1 cellular context compared by ENCODE assay signal in the genomic region with DNA sequence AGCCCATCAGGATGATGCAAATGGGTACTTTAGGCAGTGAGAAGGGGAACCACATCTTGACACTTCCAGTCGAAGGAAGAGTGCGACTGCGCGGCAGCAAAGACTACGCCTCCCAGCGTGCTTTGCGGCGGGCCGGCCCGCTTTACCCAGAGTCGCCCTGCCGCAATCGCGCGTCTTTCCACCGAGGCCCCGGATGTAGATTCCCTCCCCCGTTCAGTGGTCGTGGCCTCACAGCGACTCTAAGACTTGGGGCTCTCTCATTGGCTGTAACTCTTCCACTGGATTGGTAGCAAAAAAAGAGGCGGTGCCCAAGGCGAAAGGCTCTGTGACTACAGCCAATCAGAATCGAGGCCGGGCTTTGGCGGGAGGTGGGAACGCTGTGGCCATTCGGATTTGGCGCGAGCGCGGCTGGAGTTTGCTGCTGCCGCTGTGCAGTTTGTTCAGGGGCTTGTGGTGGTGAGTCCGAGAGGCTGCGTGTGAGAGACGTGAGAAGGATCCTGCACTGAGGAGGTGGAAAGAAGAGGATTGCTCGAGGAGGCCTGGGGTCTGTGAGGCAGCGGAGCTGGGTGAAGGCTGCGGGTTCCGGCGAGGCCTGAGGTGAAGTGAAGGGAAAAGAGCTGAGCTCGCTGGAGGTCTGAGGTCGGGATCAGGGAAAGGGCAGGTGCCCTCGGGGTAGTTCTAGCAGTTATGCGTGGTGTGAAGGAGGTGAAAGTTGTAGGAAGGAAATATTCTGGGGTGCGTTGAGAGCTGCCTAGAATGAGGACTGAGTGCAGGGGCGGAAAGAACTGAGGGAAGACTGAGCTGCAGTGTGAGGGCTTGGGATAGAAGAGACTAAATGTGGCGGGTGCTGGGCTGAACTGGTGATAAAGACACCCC.
TF ChIP-seq lines count a peak whose summit lies in the region.

A gene with protein sequence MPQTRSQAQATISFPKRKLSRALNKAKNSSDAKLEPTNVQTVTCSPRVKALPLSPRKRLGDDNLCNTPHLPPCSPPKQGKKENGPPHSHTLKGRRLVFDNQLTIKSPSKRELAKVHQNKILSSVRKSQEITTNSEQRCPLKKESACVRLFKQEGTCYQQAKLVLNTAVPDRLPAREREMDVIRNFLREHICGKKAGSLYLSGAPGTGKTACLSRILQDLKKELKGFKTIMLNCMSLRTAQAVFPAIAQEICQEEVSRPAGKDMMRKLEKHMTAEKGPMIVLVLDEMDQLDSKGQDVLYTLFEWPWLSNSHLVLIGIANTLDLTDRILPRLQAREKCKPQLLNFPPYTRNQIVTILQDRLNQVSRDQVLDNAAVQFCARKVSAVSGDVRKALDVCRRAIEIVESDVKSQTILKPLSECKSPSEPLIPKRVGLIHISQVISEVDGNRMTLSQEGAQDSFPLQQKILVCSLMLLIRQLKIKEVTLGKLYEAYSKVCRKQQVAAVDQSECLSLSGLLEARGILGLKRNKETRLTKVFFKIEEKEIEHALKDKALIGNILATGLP (plus strand): TSS at position 386 of the 876 bp plus-strand sequence. CDS start 1,542 bp downstream, outside the sequence.

TF ChIP-seq in HepG2, 621 proteins besides CTCF, POLR2A, EP300 and RAD21 (continued from another document and continues in another):
- TF ChIP-seq, protein P1, sequence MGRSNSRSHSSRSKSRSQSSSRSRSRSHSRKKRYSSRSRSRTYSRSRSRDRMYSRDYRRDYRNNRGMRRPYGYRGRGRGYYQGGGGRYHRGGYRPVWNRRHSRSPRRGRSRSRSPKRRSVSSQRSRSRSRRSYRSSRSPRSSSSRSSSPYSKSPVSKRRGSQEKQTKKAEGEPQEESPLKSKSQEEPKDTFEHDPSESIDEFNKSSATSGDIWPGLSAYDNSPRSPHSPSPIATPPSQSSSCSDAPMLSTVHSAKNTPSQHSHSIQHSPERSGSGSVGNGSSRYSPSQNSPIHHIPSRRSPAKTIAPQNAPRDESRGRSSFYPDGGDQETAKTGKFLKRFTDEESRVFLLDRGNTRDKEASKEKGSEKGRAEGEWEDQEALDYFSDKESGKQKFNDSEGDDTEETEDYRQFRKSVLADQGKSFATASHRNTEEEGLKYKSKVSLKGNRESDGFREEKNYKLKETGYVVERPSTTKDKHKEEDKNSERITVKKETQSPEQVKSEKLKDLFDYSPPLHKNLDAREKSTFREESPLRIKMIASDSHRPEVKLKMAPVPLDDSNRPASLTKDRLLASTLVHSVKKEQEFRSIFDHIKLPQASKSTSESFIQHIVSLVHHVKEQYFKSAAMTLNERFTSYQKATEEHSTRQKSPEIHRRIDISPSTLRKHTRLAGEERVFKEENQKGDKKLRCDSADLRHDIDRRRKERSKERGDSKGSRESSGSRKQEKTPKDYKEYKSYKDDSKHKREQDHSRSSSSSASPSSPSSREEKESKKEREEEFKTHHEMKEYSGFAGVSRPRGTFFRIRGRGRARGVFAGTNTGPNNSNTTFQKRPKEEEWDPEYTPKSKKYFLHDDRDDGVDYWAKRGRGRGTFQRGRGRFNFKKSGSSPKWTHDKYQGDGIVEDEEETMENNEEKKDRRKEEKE (IDR thresholded peaks at IDR 0.05): no peak
- TF ChIP-seq NFE2L2 (IDR thresholded peaks at IDR 0.05; ENCODE audit: low read length): no peak
- TF ChIP-seq CBX5 (CRISPR knock-in tag; IDR thresholded peaks at IDR 0.05; ENCODE audit: borderline replicate concordance): no peak
- peak; percentile 54; the same call in 1 of the 2 replicates for TF ChIP-seq MEIS2 (CRISPR knock-in tag; IDR thresholded peaks at IDR 0.05)
- TF ChIP-seq, protein P2, sequence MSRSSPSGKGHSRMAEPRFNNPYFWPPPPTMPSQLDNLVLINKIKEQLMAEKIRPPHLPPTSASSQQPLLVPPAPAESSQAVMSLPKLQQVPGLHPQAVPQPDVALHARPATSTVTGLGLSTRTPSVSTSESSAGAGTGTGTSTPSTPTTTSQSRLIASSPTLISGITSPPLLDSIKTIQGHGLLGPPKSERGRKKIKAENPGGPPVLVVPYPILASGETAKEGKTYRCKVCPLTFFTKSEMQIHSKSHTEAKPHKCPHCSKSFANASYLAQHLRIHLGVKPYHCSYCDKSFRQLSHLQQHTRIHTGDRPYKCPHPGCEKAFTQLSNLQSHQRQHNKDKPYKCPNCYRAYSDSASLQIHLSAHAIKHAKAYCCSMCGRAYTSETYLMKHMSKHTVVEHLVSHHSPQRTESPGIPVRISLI (CRISPR knock-in tag; IDR thresholded peaks at IDR 0.05; ENCODE audit: borderline replicate concordance): no peak; the same call in 1 of the 2 replicates
- no peak for TF ChIP-seq HNF4G (IDR thresholded peaks at IDR 0.05; ENCODE audit: borderline replicate concordance, low read depth, low read length)
- TF ChIP-seq HNF4G (CRISPR knock-in tag; IDR thresholded peaks at IDR 0.05; ENCODE audit: borderline replicate concordance, low read depth): peak; percentile 62; the same call in 1 of the 2 replicates
- TF ChIP-seq, protein P3, sequence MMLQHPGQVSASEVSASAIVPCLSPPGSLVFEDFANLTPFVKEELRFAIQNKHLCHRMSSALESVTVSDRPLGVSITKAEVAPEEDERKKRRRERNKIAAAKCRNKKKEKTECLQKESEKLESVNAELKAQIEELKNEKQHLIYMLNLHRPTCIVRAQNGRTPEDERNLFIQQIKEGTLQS (CRISPR knock-in tag; IDR thresholded peaks at IDR 0.05): peak; percentile 67
- TF ChIP-seq, protein P4, sequence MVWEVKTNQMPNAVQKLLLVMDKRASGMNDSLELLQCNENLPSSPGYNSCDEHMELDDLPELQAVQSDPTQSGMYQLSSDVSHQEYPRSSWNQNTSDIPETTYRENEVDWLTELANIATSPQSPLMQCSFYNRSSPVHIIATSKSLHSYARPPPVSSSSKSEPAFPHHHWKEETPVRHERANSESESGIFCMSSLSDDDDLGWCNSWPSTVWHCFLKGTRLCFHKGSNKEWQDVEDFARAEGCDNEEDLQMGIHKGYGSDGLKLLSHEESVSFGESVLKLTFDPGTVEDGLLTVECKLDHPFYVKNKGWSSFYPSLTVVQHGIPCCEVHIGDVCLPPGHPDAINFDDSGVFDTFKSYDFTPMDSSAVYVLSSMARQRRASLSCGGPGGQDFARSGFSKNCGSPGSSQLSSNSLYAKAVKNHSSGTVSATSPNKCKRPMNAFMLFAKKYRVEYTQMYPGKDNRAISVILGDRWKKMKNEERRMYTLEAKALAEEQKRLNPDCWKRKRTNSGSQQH (CRISPR knock-in tag; IDR thresholded peaks at IDR 0.05; ENCODE audit: low read depth): peak; percentile 99
- peak; percentile 77 for TF ChIP-seq ZNF768 (CRISPR knock-in tag; IDR thresholded peaks at IDR 0.05)
- TF ChIP-seq, protein P5, sequence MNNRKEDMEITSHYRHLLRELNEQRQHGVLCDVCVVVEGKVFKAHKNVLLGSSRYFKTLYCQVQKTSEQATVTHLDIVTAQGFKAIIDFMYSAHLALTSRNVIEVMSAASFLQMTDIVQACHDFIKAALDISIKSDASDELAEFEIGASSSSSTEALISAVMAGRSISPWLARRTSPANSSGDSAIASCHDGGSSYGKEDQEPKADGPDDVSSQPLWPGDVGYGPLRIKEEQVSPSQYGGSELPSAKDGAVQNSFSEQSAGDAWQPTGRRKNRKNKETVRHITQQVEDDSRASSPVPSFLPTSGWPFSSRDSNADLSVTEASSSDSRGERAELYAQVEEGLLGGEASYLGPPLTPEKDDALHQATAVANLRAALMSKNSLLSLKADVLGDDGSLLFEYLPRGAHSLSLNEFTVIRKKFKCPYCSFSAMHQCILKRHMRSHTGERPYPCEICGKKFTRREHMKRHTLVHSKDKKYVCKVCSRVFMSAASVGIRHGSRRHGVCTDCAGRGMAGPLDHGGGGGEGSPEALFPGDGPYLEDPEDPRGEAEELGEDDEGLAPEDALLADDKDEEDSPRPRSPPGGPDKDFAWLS (CRISPR knock-in tag; IDR thresholded peaks at IDR 0.05; ENCODE audit: borderline replicate concordance): no peak
- peak in 1 of 2 experiments; percentile 96; a peak in 2 of 4 replicates for TF ChIP-seq KLF16 (CRISPR knock-in tag; IDR thresholded peaks at IDR 0.05)
- TF ChIP-seq, protein P6, sequence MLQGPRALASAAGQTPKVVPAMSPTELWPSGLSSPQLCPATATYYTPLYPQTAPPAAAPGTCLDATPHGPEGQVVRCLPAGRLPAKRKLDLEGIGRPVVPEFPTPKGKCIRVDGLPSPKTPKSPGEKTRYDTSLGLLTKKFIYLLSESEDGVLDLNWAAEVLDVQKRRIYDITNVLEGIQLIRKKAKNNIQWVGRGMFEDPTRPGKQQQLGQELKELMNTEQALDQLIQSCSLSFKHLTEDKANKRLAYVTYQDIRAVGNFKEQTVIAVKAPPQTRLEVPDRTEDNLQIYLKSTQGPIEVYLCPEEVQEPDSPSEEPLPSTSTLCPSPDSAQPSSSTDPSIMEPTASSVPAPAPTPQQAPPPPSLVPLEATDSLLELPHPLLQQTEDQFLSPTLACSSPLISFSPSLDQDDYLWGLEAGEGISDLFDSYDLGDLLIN (CRISPR knock-in tag; IDR thresholded peaks at IDR 0.05; ENCODE audit: borderline replicate concordance): peak; percentile 49; the same call in 1 of the 2 replicates
- 0 out of 2 replicates have a peak, but pooled peaks have one; percentile 22 for TF ChIP-seq ZNF879 (CRISPR knock-in tag; IDR thresholded peaks at IDR 0.05)
- no peak for TF ChIP-seq REXO4 (CRISPR knock-in tag; IDR thresholded peaks at IDR 0.05; ENCODE audit: borderline replicate concordance)
- TF ChIP-seq ZSCAN12 (CRISPR knock-in tag; IDR thresholded peaks at IDR 0.05): no peak
- no peak for TF ChIP-seq ZNF24 (IDR thresholded peaks at IDR 0.05)
- no peak for TF ChIP-seq HNRNPUL1 (IDR thresholded peaks at IDR 0.05; ENCODE audit: low read depth, low read length)
- no peak for TF ChIP-seq SETDB1 (CRISPR knock-in tag; IDR thresholded peaks at IDR 0.05; ENCODE audit: borderline replicate concordance)
- TF ChIP-seq, protein P7, sequence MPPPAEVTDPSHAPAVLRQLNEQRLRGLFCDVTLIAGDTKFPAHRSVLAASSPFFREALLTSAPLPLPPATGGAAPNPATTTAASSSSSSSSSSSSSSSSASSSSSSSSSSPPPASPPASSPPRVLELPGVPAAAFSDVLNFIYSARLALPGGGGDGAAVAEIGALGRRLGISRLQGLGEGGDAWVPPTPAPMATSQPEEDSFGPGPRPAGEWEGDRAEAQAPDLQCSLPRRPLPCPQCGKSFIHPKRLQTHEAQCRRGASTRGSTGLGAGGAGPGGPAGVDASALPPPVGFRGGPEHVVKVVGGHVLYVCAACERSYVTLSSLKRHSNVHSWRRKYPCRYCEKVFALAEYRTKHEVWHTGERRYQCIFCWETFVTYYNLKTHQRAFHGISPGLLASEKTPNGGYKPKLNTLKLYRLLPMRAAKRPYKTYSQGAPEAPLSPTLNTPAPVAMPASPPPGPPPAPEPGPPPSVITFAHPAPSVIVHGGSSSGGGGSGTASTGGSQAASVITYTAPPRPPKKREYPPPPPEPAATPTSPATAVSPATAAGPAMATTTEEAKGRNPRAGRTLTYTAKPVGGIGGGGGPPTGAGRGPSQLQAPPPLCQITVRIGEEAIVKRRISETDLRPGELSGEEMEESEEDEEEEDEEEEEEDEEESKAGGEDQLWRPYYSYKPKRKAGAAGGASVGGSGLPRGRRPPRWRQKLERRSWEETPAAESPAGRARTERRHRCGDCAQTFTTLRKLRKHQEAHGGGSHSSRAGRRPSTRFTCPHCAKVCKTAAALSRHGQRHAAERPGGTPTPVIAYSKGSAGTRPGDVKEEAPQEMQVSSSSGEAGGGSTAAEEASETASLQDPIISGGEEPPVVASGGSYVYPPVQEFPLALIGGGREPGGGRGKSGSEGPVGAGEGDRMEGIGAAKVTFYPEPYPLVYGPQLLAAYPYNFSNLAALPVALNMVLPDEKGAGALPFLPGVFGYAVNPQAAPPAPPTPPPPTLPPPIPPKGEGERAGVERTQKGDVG (CRISPR knock-in tag; IDR thresholded peaks at IDR 0.05; ENCODE audit: borderline replicate concordance): peak; percentile 78; the same call in 1 of the 2 replicates
- TF ChIP-seq, protein P8, sequence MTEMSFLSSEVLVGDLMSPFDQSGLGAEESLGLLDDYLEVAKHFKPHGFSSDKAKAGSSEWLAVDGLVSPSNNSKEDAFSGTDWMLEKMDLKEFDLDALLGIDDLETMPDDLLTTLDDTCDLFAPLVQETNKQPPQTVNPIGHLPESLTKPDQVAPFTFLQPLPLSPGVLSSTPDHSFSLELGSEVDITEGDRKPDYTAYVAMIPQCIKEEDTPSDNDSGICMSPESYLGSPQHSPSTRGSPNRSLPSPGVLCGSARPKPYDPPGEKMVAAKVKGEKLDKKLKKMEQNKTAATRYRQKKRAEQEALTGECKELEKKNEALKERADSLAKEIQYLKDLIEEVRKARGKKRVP (CRISPR knock-in tag; IDR thresholded peaks at IDR 0.05): peak in 1 of 2 experiments; percentile 70; a peak in 2 of 4 replicates
- TF ChIP-seq PHF5A (CRISPR knock-in tag; IDR thresholded peaks at IDR 0.05; ENCODE audit: low read depth, unreplicated experiment): no peak
- TF ChIP-seq FOXJ3 (CRISPR knock-in tag; IDR thresholded peaks at IDR 0.05; ENCODE audit: borderline replicate concordance): no peak
- peak; percentile 84; the same call in 1 of the 2 replicates for TF ChIP-seq TOPORS (CRISPR knock-in tag; IDR thresholded peaks at IDR 0.05)
- 0 out of 2 replicates have a peak, but pooled peaks have one; percentile 21 for TF ChIP-seq RBAK (CRISPR knock-in tag; IDR thresholded peaks at IDR 0.05)
- TF ChIP-seq, protein P9, sequence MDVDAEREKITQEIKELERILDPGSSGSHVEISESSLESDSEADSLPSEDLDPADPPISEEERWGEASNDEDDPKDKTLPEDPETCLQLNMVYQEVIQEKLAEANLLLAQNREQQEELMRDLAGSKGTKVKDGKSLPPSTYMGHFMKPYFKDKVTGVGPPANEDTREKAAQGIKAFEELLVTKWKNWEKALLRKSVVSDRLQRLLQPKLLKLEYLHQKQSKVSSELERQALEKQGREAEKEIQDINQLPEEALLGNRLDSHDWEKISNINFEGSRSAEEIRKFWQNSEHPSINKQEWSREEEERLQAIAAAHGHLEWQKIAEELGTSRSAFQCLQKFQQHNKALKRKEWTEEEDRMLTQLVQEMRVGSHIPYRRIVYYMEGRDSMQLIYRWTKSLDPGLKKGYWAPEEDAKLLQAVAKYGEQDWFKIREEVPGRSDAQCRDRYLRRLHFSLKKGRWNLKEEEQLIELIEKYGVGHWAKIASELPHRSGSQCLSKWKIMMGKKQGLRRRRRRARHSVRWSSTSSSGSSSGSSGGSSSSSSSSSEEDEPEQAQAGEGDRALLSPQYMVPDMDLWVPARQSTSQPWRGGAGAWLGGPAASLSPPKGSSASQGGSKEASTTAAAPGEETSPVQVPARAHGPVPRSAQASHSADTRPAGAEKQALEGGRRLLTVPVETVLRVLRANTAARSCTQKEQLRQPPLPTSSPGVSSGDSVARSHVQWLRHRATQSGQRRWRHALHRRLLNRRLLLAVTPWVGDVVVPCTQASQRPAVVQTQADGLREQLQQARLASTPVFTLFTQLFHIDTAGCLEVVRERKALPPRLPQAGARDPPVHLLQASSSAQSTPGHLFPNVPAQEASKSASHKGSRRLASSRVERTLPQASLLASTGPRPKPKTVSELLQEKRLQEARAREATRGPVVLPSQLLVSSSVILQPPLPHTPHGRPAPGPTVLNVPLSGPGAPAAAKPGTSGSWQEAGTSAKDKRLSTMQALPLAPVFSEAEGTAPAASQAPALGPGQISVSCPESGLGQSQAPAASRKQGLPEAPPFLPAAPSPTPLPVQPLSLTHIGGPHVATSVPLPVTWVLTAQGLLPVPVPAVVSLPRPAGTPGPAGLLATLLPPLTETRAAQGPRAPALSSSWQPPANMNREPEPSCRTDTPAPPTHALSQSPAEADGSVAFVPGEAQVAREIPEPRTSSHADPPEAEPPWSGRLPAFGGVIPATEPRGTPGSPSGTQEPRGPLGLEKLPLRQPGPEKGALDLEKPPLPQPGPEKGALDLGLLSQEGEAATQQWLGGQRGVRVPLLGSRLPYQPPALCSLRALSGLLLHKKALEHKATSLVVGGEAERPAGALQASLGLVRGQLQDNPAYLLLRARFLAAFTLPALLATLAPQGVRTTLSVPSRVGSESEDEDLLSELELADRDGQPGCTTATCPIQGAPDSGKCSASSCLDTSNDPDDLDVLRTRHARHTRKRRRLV (CRISPR knock-in tag; IDR thresholded peaks at IDR 0.05): peak; percentile 61; the same call in 1 of the 2 replicates
